ENCODE assay signal across 2 cellular contexts in the genomic region with DNA sequence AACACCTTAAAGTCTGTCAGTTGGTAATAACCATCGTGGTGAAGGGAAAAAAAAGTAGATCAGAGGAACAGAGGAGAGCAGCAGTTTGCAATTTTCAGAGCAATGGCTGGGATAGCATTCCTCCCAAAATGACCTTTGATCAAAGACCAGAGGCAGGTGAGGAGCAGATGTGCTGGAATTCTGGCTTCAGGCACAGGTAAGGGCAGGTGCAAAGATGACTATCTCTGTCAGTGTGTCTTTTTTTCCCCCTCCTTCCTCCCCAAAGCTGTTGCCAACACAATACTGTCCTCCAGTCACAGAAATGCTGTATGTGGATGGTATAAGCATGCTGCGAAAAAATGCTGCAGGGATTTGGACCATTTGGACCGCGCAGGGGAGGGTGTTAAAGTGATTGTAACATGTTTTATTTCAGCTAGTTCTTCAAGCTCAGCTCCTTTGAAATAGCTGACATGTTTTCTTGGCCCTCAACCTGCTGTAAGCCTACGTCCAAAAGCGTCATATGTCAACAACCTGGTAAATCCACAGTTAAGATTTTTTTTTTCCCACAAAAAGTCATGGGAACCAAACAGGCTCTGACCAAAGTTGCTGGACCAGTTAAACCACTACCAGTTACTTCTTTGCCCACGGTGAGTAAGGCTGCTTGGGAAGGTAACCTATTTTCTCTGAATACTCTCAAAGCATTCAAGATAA.
TF ChIP-seq lines count a peak whose summit lies in the region.

No MANE protein-coding gene starts in this region.

TF ChIP-seq in IMR-90, 13 proteins besides CTCF, POLR2A, EP300 and RAD21:
- TF ChIP-seq CHD1 (IDR thresholded peaks at IDR 0.05; ENCODE audit: low read depth, low read length) (no peak), MAFK (IDR thresholded peaks at IDR 0.05; ENCODE audit: low read depth, low read length) (no peak), SMC3 (IDR thresholded peaks at IDR 0.05; ENCODE audit: low read depth, low read length) (no peak), RCOR1 (IDR thresholded peaks at IDR 0.05; ENCODE audit: insufficient replicate concordance, low read length) (no peak), FOS (IDR thresholded peaks at IDR 0.05; ENCODE audit: low read depth, low read length) (no peak), MAZ (IDR thresholded peaks at IDR 0.05; ENCODE audit: borderline replicate concordance, low read depth, low read length) (no peak), BHLHE40 (IDR thresholded peaks at IDR 0.05; ENCODE audit: low read depth, low read length) (no peak), RFX5 (IDR thresholded peaks at IDR 0.05; ENCODE audit: low read depth, low read length) (no peak), MXI1 (IDR thresholded peaks at IDR 0.05; ENCODE audit: borderline replicate concordance, low read depth, low read length) (no peak), CEBPB (IDR thresholded peaks at IDR 0.05; ENCODE audit: low read depth, low read length) (no peak), NFE2L2 (IDR thresholded peaks at IDR 0.05; ENCODE audit: low read depth, low read length) (no peak)
- TF ChIP-seq, protein P1, sequence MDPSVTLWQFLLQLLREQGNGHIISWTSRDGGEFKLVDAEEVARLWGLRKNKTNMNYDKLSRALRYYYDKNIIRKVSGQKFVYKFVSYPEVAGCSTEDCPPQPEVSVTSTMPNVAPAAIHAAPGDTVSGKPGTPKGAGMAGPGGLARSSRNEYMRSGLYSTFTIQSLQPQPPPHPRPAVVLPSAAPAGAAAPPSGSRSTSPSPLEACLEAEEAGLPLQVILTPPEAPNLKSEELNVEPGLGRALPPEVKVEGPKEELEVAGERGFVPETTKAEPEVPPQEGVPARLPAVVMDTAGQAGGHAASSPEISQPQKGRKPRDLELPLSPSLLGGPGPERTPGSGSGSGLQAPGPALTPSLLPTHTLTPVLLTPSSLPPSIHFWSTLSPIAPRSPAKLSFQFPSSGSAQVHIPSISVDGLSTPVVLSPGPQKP (IDR thresholded peaks at IDR 0.05; ENCODE audit: borderline replicate concordance, low read depth, low read length) = no peak
- TF ChIP-seq, protein P2, sequence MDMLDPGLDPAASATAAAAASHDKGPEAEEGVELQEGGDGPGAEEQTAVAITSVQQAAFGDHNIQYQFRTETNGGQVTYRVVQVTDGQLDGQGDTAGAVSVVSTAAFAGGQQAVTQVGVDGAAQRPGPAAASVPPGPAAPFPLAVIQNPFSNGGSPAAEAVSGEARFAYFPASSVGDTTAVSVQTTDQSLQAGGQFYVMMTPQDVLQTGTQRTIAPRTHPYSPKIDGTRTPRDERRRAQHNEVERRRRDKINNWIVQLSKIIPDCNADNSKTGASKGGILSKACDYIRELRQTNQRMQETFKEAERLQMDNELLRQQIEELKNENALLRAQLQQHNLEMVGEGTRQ (IDR thresholded peaks at IDR 0.05; ENCODE audit: low read depth, low read length) = no peak

TF ChIP-seq in WTC11, 78 proteins besides CTCF, POLR2A, EP300 and RAD21:
- TF ChIP-seq EMX1 (CRISPR knock-in tag; IDR thresholded peaks at IDR 0.05) (no peak), TEAD4 (CRISPR knock-in tag; IDR thresholded peaks at IDR 0.05) (no peak), IRF2 (CRISPR knock-in tag; IDR thresholded peaks at IDR 0.05; ENCODE audit: borderline replicate concordance, low read depth) (no peak), ZNF263 (CRISPR knock-in tag; IDR thresholded peaks at IDR 0.05; ENCODE audit: low read depth) (no peak)
- TF ChIP-seq, protein P3, sequence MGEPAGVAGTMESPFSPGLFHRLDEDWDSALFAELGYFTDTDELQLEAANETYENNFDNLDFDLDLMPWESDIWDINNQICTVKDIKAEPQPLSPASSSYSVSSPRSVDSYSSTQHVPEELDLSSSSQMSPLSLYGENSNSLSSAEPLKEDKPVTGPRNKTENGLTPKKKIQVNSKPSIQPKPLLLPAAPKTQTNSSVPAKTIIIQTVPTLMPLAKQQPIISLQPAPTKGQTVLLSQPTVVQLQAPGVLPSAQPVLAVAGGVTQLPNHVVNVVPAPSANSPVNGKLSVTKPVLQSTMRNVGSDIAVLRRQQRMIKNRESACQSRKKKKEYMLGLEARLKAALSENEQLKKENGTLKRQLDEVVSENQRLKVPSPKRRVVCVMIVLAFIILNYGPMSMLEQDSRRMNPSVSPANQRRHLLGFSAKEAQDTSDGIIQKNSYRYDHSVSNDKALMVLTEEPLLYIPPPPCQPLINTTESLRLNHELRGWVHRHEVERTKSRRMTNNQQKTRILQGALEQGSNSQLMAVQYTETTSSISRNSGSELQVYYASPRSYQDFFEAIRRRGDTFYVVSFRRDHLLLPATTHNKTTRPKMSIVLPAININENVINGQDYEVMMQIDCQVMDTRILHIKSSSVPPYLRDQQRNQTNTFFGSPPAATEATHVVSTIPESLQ (CRISPR knock-in tag; IDR thresholded peaks at IDR 0.05) = no peak
TF ChIP-seq in WTC11: peak in this region for 0.
